In genomic region chr5:34789021-34789531, GRCh38 we compare ENCODE assay signal across 13 cellular contexts. TPM values are rescaled to one million over a fixed set of nuclear protein-coding genes. Genes with fewer than 3 reads are reported as not detected.
DNase-seq lines count a peak whose midpoint lies in the region; ATAC-seq, FAIRE-seq and TF ChIP-seq lines count a peak whose summit lies in the region.
"Had no signal": no experiment of that assay in that cellular context is flagged by ENCODE, and none has a peak within 500 bp of the region (broad histone marks: within the 10 kb centered on the region; RNA-seq: fewer than 3 reads in every experiment).

No MANE protein-coding gene starts in this region.

- no peaks in the 10 kb centered on the region for H3K4me1 ChIP-seq in mesendoderm (ENCODE audit: control insufficient read depth, low read depth, low read length)
- H3K4me1 ChIP-seq: Caco-2, prostate gland had no signal

- POLR2A ChIA-PET in T-cell (lab: Charles Lee): no interaction called here

- no peak overlapping the region for H2AK5ac ChIP-seq in mesendoderm (ENCODE audit: low read length)

- no peak overlapping the region for H4K5ac ChIP-seq in mesendoderm (ENCODE audit: low read length)

- no peak overlapping the region for H3K9ac ChIP-seq in mesendoderm (ENCODE audit: low read length)

- no peak overlapping the region for H3K23ac ChIP-seq in mesendoderm (ENCODE audit: low read length)

- DNase-seq in COLO829 (ENCODE audit: low spot score): peak; percentile 8
- peak; percentile 53 for DNase-seq in NCI-H82 (lab: John Stamatoyannopoulos, UW)
- DNase-seq in epithelial cell of esophagus (ENCODE audit: low read depth): peak; percentile 19
- DNase-seq in mesendoderm: peak; percentile 69
- no peak for DNase-seq in T-cell
- no peak for DNase-seq in C1 segment of cervical spinal cord (lab: John Stamatoyannopoulos, UW)
- no peak for DNase-seq in coronary artery (ENCODE audit: low spot score)
- DNase-seq in frontal cortex (ENCODE audit: low spot score in 2 of 2): no peak
- DNase-seq: Caco-2, cerebellar nuclear complex, NCI-H2029 treated with DMSO at 0.1 percent for 48 hours had no signal

- peaks cover 5% of the 10 kb centered on the region for H3K79me1 ChIP-seq in mesendoderm (ENCODE audit: low read length)

- no peak for FAIRE-seq in frontal cortex (lab: Jason Lieb, UNC)

- H3K4me3 ChIP-seq in epithelial cell of esophagus (ENCODE audit: low read length): no peak overlapping the region
- no peak overlapping the region for H3K4me3 ChIP-seq in mesendoderm (ENCODE audit: low read length)
- H3K4me3 ChIP-seq in coronary artery: no peak overlapping the region
- H3K4me3 ChIP-seq: prostate gland had no signal

- no peak overlapping the region for H3K27ac Mint-ChIP-seq in T-cell

- no peak for ATAC-seq in T-cell (replicated peaks in 1 of 4)
- ATAC-seq: HCT116 had no signal

- no peak overlapping the region for H4K8ac ChIP-seq in mesendoderm (ENCODE audit: low read depth, low read length)

- no peak overlapping the region for H2BK5ac ChIP-seq in mesendoderm (ENCODE audit: low read length)

- no peaks in the 10 kb centered on the region for H3K36me3 ChIP-seq in mesendoderm (ENCODE audit: control insufficient read depth, insufficient read depth, low read length)
- H3K36me3 ChIP-seq: prostate gland had no signal

- peaks cover 6 to 20% of the 10 kb centered on the region in 2 donors for H3K27me3 Mint-ChIP-seq in T-cell

- no peak overlapping the region for H3K56ac ChIP-seq in mesendoderm (ENCODE audit: low read length)

- H3K4me1 Mint-ChIP-seq in T-cell: no peaks in the 10 kb centered on the region

- no peak for TF ChIP-seq CTCF in epithelial cell of esophagus (IDR thresholded peaks at IDR 0.05; ENCODE audit: insufficient read depth, low read depth, low read length, missing control alignments)
- TF ChIP-seq CTCF in coronary artery (IDR thresholded peaks at IDR 0.05): no peak

- H2BK120ac ChIP-seq in mesendoderm (ENCODE audit: low read depth, low read length): no peak overlapping the region

- no CpG with 5 or more reads among the region's 5 CpGs for WGBS in mesendoderm (ENCODE audit: extremely low coverage, insufficient coverage, low lambda C conversion rate)

- no peak overlapping the region for H3K27ac ChIP-seq in mesendoderm (ENCODE audit: low read depth, low read length)
- peak overlapping the region in 1 of 2 donors; percentile 48 for H3K27ac ChIP-seq in coronary artery
- H3K27ac ChIP-seq: prostate gland had no signal

- no peak overlapping the region for H3K4me3 Mint-ChIP-seq in T-cell

- H3K4me2 ChIP-seq in mesendoderm (ENCODE audit: low read length): no peak overlapping the region

- H2BK15ac ChIP-seq in mesendoderm (replicated peaks; ENCODE audit: low read depth): no peak overlapping the region

- no peak overlapping the region for H3K18ac ChIP-seq in mesendoderm (ENCODE audit: low read length)

- no peak overlapping the region for H3K4ac ChIP-seq in mesendoderm (ENCODE audit: low read depth, low read length)

- H3K9me3 Mint-ChIP-seq in T-cell: peaks cover 0 to 8% (median 4%) of the 10 kb centered on the region in 3 donors

- no peaks in the 10 kb centered on the region for H3K36me3 Mint-ChIP-seq in T-cell

- CTCF ChIA-PET in T-cell (lab: Charles Lee): no interaction called here

- peaks cover 2% of the 10 kb centered on the region for H3K79me2 ChIP-seq in mesendoderm (ENCODE audit: control insufficient read depth, insufficient read depth, low read length)

- H3K27me3 ChIP-seq in mesendoderm (ENCODE audit: insufficient read depth, low read length, poor library complexity): no peaks in the 10 kb centered on the region

RNA-seq across cellular contexts. Expression of gene TTC23L, which starts 49.9 kb away (rescaled TPM):
- polyA plus RNA-seq in mesendoderm (2013, experiment 1 of 2): 0.91 TPM
- 0.32 TPM for polyA plus RNA-seq in mesendoderm (2013, experiment 2 of 2)
- total RNA-seq in T-cell (1 to 10 TPM in 1 of 5 donors, under 1 TPM in 2, not detected in 2; 0.23 to 1.8 (median 0.64) TPM), frontal cortex (5.7 TPM)

Comparison
In these comparisons a context has a peak if more than half of its experiments do, and no peak if none do; other contexts are left out.
1. DNase-seq: peak in COLO829 (single experiment), NCI-H82 (single experiment), epithelial cell of esophagus (single experiment) and mesendoderm (single experiment); none in T-cell (0 of 34), C1 segment of cervical spinal cord (0 of 14), coronary artery (single experiment) and frontal cortex (0 of 2).